In the genomic region with DNA sequence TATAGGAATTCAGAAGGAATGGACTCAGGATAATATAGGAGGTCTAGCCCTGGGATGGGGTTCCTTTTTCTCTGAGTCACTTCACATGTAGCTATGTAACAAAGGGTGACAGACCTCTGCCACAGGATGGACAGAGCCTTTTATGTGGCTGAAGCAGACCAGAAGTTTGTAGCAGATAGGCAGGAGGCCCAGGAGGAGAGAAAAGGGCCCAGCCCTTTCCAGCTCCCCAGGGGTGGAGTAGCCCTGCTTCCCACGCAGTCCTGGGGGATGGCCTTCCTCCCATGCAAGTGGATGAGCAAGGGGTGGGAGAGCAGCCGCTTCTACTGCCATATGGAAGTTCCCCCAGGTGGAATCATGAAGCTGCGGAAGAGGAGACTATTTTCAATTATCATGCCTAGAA, we compare ENCODE assay signal across 24 cellular contexts. TPM values are rescaled to one million over a fixed set of nuclear protein-coding genes. Genes with fewer than 3 reads are reported as not detected.
A peak's percentile ranks its signal among the peaks of the same experiment; 100 is the strongest.
DNase-seq lines count a peak whose midpoint lies in the region; ATAC-seq, FAIRE-seq and TF ChIP-seq lines count a peak whose summit lies in the region.
"Had no signal": no experiment of that assay in that cellular context is flagged by ENCODE, and none has a peak within 500 bp of the region (broad histone marks: within the 10 kb centered on the region; RNA-seq: fewer than 3 reads in every experiment).

No MANE protein-coding gene starts in this region.

- whole genome bisulfite sequencing in K562 (ENCODE audit: insufficient coverage, low coverage, missing lambda C conversion rate), result 19% methylated on average over 3 of the region's 3 CpGs

- H3K4me1 Mint-ChIP-seq in CD4-positive, alpha-beta memory T cell, result no peaks in the 10 kb centered on the region
- H3K4me1 Mint-ChIP-seq: CD4-positive, CD25-positive, alpha-beta regulatory T cell; IgD-negative memory B cell had no signal

- no peaks in the 10 kb centered on the region for H3K9me1 ChIP-seq in K562 (ENCODE audit: control insufficient read depth, insufficient read depth, low read length)

- no peak for TF ChIP-seq CTCF in Loucy (conservative IDR thresholded peaks at IDR 0.05; ENCODE audit: low read length)
- TF ChIP-seq CTCF in K562 (IDR thresholded peaks at IDR 0.05 in 2 of 3, conservative IDR thresholded peaks at IDR 0.05 in 1 of 3; ENCODE audit: insufficient read depth in 2 of 3, low read depth in 1 of 3, low read length in 3 of 3), result no peak

- H3K4me1 ChIP-seq in Loucy (ENCODE audit: insufficient read depth, low read length, poor library complexity, severe bottlenecking) (peaks cover 26% of the 10 kb centered on the region), K562 (replicated peaks in 1 of 2; ENCODE audit: control insufficient read depth in 2 of 2, insufficient read depth in 2 of 2, low read length in 2 of 2) (peaks cover 0 to 13% of the 10 kb centered on the region in 2 experiments; a peak in 3 of 5 replicates), Karpas-422 (ENCODE audit: low read length) (0 out of 2 replicates have a peak, but pooled peaks cover 2% of the 10 kb centered on the region)
- H3K4me1 ChIP-seq in CD4-positive, alpha-beta memory T cell (ENCODE audit: insufficient read depth, low read length), result no peaks in the 10 kb centered on the region

- H3F3A ChIP-seq in Loucy (ENCODE audit: low read depth), result no peaks in the 10 kb centered on the region

- TF ChIP-seq EP300 in K562 (IDR thresholded peaks at IDR 0.05; ENCODE audit: low read length), result no peak

- TF ChIP-seq RAD21 in K562 (CRISPR knock-in tag; conservative IDR thresholded peaks at IDR 0.05 in 1 of 2, IDR thresholded peaks at IDR 0.05 in 1 of 2), result no peak

- FAIRE-seq in K562 (lab: Jason Lieb, UNC), result peak; percentile 72
- FAIRE-seq: A204.1, GM12892, GM18507, HepG2, HTR-8/SVneo had no signal

- in situ Hi-C loops in K562 (cut with MboI), result no loop called here

- ATAC-seq in K562 (peak; percentile 77), GM19328 (IDR thresholded peaks at IDR 0.05; ENCODE audit: unreplicated experiment) (no peak), HG02870 (IDR thresholded peaks at IDR 0.05; ENCODE audit: unreplicated experiment) (no peak)
- ATAC-seq: HCT116, HepG2 had no signal

- H3K79me2 ChIP-seq in Loucy (ENCODE audit: insufficient read depth, low read length) (no peaks in the 10 kb centered on the region), K562 (ENCODE audit: control insufficient read depth, insufficient read depth, low read length) (no peaks in the 10 kb centered on the region), Karpas-422 (ENCODE audit: low read length) (no peaks in the 10 kb centered on the region)

- no TSS peak for BruUV-seq in K562 (replicated peaks; lab: Mats Ljungman, UMichigan)

- POLR2A ChIA-PET in K562 (lab: Yijun Ruan, JAX), result interaction anchor here (0.6 to 1.6 kb wide), 3 partner anchors 9 to 191 kb away, joined by 3 to 6 read pairs (median 3); no protein-coding TSS in a partner anchor
- POLR2A ChIA-PET in CD4-positive, alpha-beta memory T cell (lab: Charles Lee; ENCODE audit: partially characterized antibody), result no interaction called here

- H3K9me3 ChIP-seq in Loucy (ENCODE audit: insufficient read depth, low read depth, low read length) (no peaks in the 10 kb centered on the region), K562 (replicated peaks; ENCODE audit: control insufficient read depth, insufficient read depth, low read depth, low read length) (no peaks in the 10 kb centered on the region), Karpas-422 (ENCODE audit: low read length) (no peaks in the 10 kb centered on the region)
- no peaks in the 10 kb centered on the region for H3K9me3 ChIP-seq in CD4-positive, alpha-beta memory T cell (ENCODE audit: control insufficient read depth in 1 of 2, low read length in 2 of 2)
- H3K9me3 ChIP-seq: BE2C had no signal

- H3K4me3 ChIP-seq in Loucy (ENCODE audit: low read length, poor library complexity, severe bottlenecking) (no peak overlapping the region), K562 (no peak overlapping the region), Karpas-422 (ENCODE audit: low read length) (no peak overlapping the region)
- H3K4me3 ChIP-seq in CD4-positive, alpha-beta memory T cell (ENCODE audit: low read length in 2 of 2), result no peak overlapping the region

- no peak overlapping the region for H3K27ac ChIP-seq in K562 (ENCODE audit: extremely low read depth, low read depth, low read length)
- no peak overlapping the region for H3K27ac ChIP-seq in CD4-positive, alpha-beta memory T cell (ENCODE audit: low read depth, low read length)
- H3K27ac ChIP-seq in Karpas-422 (ENCODE audit: low read length), result no peak overlapping the region

- H3K4me2 ChIP-seq in Loucy (ENCODE audit: low read depth, low read length, poor library complexity, severe bottlenecking) (peak overlapping the region; percentile 26), K562 (ENCODE audit: insufficient read depth, low read length) (no peak overlapping the region), Karpas-422 (ENCODE audit: low read depth, low read length, poor library complexity, severe bottlenecking) (no peak overlapping the region)

- H3K4me3 Mint-ChIP-seq in CD4-positive, alpha-beta memory T cell, result no peak overlapping the region
- H3K4me3 Mint-ChIP-seq: CD4-positive, CD25-positive, alpha-beta regulatory T cell; HFFc6; IgD-negative memory B cell had no signal

- no peak overlapping the region for H3K9ac ChIP-seq in Loucy (ENCODE audit: low read depth, low read length, poor library complexity, severe bottlenecking)
- no peak overlapping the region for H3K9ac ChIP-seq in K562 (ENCODE audit: insufficient read depth in 1 of 2, low read depth in 2 of 2, low read length in 2 of 2)
- no peak overlapping the region for H3K9ac ChIP-seq in Karpas-422 (ENCODE audit: low read length)

- TF ChIP-seq POLR2A in K562 (conservative IDR thresholded peaks at IDR 0.05), result no peak

- H2AFZ ChIP-seq in Loucy (ENCODE audit: low read length) (no peak overlapping the region), K562 (ENCODE audit: low read depth, low read length) (no peak overlapping the region), Karpas-422 (ENCODE audit: low read length) (no peak overlapping the region)

- no peaks in the 10 kb centered on the region for H3K27me3 ChIP-seq in Loucy (ENCODE audit: insufficient read depth, low read length, poor library complexity, severe bottlenecking)
- no peaks in the 10 kb centered on the region for H3K27me3 ChIP-seq in K562 (ENCODE audit: control insufficient read depth in 2 of 2, insufficient read depth in 2 of 2, low read length in 2 of 2)
- no peaks in the 10 kb centered on the region for H3K27me3 ChIP-seq in CD4-positive, alpha-beta memory T cell (ENCODE audit: insufficient read depth, low read length)
- H3K27me3 ChIP-seq in Karpas-422 (ENCODE audit: low read length), result no peaks in the 10 kb centered on the region
- H3K27me3 ChIP-seq: BE2C had no signal

- H3K27me3 Mint-ChIP-seq in CD4-positive, alpha-beta memory T cell, result peaks cover 0 to 2% of the 10 kb centered on the region in 2 donors
- H3K27me3 Mint-ChIP-seq: IgD-negative memory B cell had no signal

- no peaks in the 10 kb centered on the region for H3K9me2 ChIP-seq in Loucy (replicated peaks; ENCODE audit: low read depth, low read length)
- no peaks in the 10 kb centered on the region for H3K9me2 ChIP-seq in Karpas-422 (replicated peaks; ENCODE audit: insufficient read depth, low read length)

- no peaks in the 10 kb centered on the region for H3K9me3 Mint-ChIP-seq in CD4-positive, alpha-beta memory T cell
- H3K9me3 Mint-ChIP-seq: CD4-positive, CD25-positive, alpha-beta regulatory T cell; HFFc6; IgD-negative memory B cell had no signal

- DNase-seq in UCSD-AML1 (lab: John Stamatoyannopoulos, UW; ENCODE audit: unreplicated experiment) (peak; percentile 18), K562 (ENCODE audit: extremely low read depth in 1 of 4, low spot score in 3 of 4) (peak; percentile 57 to 75 (median 67)), Karpas-422 (no peak)
- DNase-seq in CD4-positive, alpha-beta memory T cell, result no peak
- DNase-seq: ACHN; BE2C; C1 segment of cervical spinal cord; CD4-positive, CD25-positive, alpha-beta regulatory T cell; DMS153; DMS79; GDM1; GOT3; H7; HFFc6 had no signal

- intact Hi-C loops in K562 (cut with micrococcal nuclease), result no loop called here
- intact Hi-C loops in CD4-positive, alpha-beta memory T cell (cut with micrococcal nuclease), result no loop called here

- H3K36me3 ChIP-seq in Loucy (ENCODE audit: insufficient read depth, low read length), result no peaks in the 10 kb centered on the region
- no peaks in the 10 kb centered on the region for H3K36me3 ChIP-seq in K562 (ENCODE audit: control insufficient read depth, insufficient read depth, low read length)
- no peaks in the 10 kb centered on the region for H3K36me3 ChIP-seq in CD4-positive, alpha-beta memory T cell (ENCODE audit: insufficient read depth, low read length)
- H3K36me3 ChIP-seq in Karpas-422 (ENCODE audit: insufficient read depth, low read length), result no peaks in the 10 kb centered on the region

- CTCF ChIA-PET in K562 (lab: Yijun Ruan, JAX; ENCODE audit: low intra/inter-chr PET ratio), result no interaction called here
- CTCF ChIA-PET in CD4-positive, alpha-beta memory T cell (lab: Charles Lee; ENCODE audit: partially characterized antibody), result no interaction called here

- H3K36me3 Mint-ChIP-seq in CD4-positive, alpha-beta memory T cell, result no peaks in the 10 kb centered on the region
- H3K36me3 Mint-ChIP-seq: CD4-positive, CD25-positive, alpha-beta regulatory T cell; IgD-negative memory B cell had no signal

- H4K20me1 ChIP-seq in Loucy (ENCODE audit: insufficient read depth, low read length, poor library complexity, severe bottlenecking), result no peaks in the 10 kb centered on the region
- no peaks in the 10 kb centered on the region for H4K20me1 ChIP-seq in K562 (replicated peaks; ENCODE audit: control insufficient read depth, insufficient read depth, low read length)
- no peaks in the 10 kb centered on the region for H4K20me1 ChIP-seq in Karpas-422 (ENCODE audit: insufficient read depth, low read depth, low read length)

- H3K27ac Mint-ChIP-seq in CD4-positive, alpha-beta memory T cell, result no peak overlapping the region
- H3K27ac Mint-ChIP-seq: CD4-positive, CD25-positive, alpha-beta regulatory T cell; HFFc6 had no signal

RNA-seq across cellular contexts. Expression of a gene that starts 40.3 kb away (rescaled TPM):
- 4.9 and 5.3 TPM in 2 replicates for total RNA-seq in K562 (2011; cell fraction: chromatin; rRNA removed; ENCODE audit: low replicate concordance)
- 1.4 and 3.0 TPM in 2 replicates for total RNA-seq in K562 (2011; cell fraction: nucleolus; rRNA removed)
- 1.2 and 9.5 TPM in 2 replicates for total RNA-seq in K562 (2011; cell fraction: nucleoplasm; rRNA removed)
- 0.41 and 1.4 TPM in 2 replicates for total RNA-seq in K562 (2014; rRNA removed)
- total RNA-seq in K562 (2014; rRNA removed; fragmentation: Illumina TruSeq; extraction: Trizol), result 0.36 and 1.1 TPM in 2 replicates
- 0.72 and 0.94 TPM in 2 replicates for total RNA-seq in K562 (2015; rRNA removed; fragmentation: Illumina TruSeq; extraction: Trizol)
- total RNA-seq in K562 (2021), result 1.0 and 1.1 TPM in 2 replicates
- polyA plus RNA-seq in K562 (2011; rRNA removed), result 2.0 and 2.3 TPM in 2 replicates
- polyA plus RNA-seq in K562 (2011; cell fraction: cytosol; rRNA removed), result 1.5 and 2.0 TPM in 2 replicates
- 2.6 and 2.7 TPM in 2 replicates for polyA plus RNA-seq in K562 (2011; cell fraction: nucleus; rRNA removed)
- 0.94 and 1.9 TPM in 2 replicates for polyA plus RNA-seq in K562 (2012)
- 1.2 and 1.3 TPM in 2 replicates for polyA plus RNA-seq in K562 (2014; fragmentation: Illumina TruSeq; extraction: Trizol)
- 1 to 10 TPM in 1 of 2 experiments, under 1 TPM in 1; 0.71 to 1.5 TPM for polyA plus RNA-seq in K562 (2014; fragmentation: Nextera tagmentation; extraction: Ambion mirVana)
- polyA plus RNA-seq in K562 (2014; rRNA removed), result 1.2 and 1.5 TPM in 2 replicates
- polyA minus RNA-seq in K562 (2011; rRNA and poly(A)+ RNA removed), result 2.6 and 3.9 TPM in 2 replicates
- 1.1 TPM in 1 of 2 replicates, not detected in the other for polyA minus RNA-seq in K562 (2011; cell fraction: cytosol; rRNA and poly(A)+ RNA removed)
- polyA minus RNA-seq in K562 (2011; cell fraction: nucleus; rRNA and poly(A)+ RNA removed), result 1.8 and 2.9 TPM in 2 replicates
- total RNA-seq in CD4-positive, alpha-beta memory T cell, result 1 to 10 TPM; 1.1 to 1.4 TPM
- under 1 TPM in 1 of 2 donors, not detected in 1; 0.50 TPM for polyA plus RNA-seq in CD4-positive, alpha-beta memory T cell
- 7.7 and 11.5 TPM in 2 replicates for total RNA-seq in Karpas-422 (2014; rRNA removed; shearing (Covaris generic); ENCODE audit: low replicate concordance)

Comparison
In these comparisons a context has a peak if more than half of its experiments do, and no peak if none do; other contexts are left out.
1. DNase-seq: peak in UCSD-AML1 (single experiment) and K562 (4 of 4); none in CD4-positive, alpha-beta memory T cell (0 of 5) and Karpas-422 (single experiment).